In the genomic region with DNA sequence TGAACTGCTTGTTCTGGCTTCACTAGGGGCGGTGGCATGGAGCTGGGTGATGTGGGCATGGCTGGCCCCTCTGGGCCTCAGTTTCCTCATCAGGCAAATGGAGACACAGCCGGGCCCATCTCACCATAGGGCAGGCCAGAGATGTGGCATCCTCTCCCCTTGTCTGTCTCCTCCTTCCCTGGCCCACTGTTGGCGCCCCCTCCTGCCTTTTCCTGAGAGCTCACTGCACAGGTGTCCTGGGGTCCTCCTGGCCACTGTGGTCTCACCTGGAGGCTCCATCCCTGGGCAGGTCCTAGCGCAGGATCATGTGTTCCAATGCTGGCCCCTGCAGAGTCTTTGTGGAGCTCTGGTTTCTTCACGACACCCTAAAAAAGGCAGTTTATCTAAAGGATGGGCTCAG, we compare ENCODE assay signal across 1 cellular context.
TF ChIP-seq lines count a peak whose summit lies in the region.

No MANE protein-coding gene starts in this region.

TF ChIP-seq in GM23338, 12 proteins besides CTCF, POLR2A, EP300 and RAD21:
- TF ChIP-seq, protein P1, sequence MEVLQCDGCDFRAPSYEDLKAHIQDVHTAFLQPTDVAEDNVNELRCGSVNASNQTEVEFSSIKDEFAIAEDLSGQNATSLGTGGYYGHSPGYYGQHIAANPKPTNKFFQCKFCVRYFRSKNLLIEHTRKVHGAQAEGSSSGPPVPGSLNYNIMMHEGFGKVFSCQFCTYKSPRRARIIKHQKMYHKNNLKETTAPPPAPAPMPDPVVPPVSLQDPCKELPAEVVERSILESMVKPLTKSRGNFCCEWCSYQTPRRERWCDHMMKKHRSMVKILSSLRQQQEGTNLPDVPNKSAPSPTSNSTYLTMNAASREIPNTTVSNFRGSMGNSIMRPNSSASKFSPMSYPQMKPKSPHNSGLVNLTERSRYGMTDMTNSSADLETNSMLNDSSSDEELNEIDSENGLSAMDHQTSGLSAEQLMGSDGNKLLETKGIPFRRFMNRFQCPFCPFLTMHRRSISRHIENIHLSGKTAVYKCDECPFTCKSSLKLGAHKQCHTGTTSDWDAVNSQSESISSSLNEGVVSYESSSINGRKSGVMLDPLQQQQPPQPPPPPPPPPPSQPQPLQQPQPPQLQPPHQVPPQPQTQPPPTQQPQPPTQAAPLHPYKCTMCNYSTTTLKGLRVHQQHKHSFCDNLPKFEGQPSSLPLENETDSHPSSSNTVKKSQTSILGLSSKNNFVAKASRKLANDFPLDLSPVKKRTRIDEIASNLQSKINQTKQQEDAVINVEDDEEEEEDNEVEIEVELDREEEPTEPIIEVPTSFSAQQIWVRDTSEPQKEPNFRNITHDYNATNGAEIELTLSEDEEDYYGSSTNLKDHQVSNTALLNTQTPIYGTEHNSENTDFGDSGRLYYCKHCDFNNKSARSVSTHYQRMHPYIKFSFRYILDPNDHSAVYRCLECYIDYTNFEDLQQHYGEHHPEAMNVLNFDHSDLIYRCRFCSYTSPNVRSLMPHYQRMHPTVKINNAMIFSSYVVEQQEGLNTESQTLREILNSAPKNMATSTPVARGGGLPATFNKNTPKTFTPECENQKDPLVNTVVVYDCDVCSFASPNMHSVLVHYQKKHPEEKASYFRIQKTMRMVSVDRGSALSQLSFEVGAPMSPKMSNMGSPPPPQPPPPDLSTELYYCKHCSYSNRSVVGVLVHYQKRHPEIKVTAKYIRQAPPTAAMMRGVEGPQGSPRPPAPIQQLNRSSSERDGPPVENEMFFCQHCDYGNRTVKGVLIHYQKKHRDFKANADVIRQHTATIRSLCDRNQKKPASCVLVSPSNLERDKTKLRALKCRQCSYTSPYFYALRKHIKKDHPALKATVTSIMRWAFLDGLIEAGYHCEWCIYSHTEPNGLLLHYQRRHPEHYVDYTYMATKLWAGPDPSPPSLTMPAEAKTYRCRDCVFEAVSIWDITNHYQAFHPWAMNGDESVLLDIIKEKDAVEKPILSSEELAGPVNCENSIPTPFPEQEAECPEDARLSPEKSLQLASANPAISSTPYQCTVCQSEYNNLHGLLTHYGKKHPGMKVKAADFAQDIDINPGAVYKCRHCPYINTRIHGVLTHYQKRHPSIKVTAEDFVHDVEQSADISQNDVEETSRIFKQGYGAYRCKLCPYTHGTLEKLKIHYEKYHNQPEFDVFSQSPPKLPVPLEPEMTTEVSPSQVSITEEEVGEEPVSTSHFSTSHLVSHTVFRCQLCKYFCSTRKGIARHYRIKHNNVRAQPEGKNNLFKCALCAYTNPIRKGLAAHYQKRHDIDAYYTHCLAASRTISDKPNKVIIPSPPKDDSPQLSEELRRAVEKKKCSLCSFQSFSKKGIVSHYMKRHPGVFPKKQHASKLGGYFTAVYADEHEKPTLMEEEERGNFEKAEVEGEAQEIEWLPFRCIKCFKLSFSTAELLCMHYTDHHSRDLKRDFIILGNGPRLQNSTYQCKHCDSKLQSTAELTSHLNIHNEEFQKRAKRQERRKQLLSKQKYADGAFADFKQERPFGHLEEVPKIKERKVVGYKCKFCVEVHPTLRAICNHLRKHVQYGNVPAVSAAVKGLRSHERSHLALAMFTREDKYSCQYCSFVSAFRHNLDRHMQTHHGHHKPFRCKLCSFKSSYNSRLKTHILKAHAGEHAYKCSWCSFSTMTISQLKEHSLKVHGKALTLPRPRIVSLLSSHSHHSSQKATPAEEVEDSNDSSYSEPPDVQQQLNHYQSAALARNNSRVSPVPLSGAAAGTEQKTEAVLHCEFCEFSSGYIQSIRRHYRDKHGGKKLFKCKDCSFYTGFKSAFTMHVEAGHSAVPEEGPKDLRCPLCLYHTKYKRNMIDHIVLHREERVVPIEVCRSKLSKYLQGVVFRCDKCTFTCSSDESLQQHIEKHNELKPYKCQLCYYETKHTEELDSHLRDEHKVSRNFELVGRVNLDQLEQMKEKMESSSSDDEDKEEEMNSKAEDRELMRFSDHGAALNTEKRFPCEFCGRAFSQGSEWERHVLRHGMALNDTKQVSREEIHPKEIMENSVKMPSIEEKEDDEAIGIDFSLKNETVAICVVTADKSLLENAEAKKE (CRISPR knock-in tag; IDR thresholded peaks at IDR 0.05): no peak
- TF ChIP-seq EZH2phosphoT487 (IDR thresholded peaks at IDR 0.05; ENCODE audit: unreplicated experiment): no peak
- TF ChIP-seq POLR2AphosphoS5 (IDR thresholded peaks at IDR 0.05; ENCODE audit: low read depth): no peak
